Comparison of ENCODE assay signal across 21 cellular contexts in the genomic region with DNA sequence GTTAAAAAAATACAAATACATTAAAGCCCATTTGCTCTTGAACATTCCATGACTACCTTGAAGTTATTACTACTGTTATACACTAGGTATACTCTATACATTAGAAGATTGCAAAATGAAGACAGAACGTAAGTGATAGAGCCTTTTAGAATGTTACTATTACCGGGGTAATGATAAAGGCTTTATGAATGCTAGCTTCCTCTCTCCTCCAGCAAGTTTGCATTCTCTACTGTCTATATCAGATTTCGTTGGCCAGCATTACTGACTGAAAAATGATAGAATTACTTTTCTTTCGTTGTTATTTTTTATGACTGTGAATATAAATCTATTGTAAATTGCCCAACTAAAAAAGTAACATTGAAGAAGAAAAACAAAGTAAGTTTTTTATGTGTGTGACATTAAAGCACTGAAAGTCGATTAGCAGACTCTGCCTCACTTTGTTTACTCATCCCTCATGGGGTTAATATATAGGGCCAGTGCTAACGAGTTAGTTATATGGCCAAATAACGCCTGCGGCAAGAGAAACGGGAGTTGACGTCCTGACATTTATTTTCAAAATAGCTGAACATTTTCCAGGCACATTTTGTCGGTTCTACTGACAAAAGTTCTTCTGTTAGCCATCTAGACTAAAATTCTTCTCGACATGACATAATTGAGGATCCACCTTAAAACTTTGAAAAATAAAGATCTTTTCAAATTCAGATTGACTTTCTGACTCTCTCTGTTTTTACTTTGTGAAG.
DNase-seq lines count a peak whose midpoint lies in the region; ATAC-seq and TF ChIP-seq lines count a peak whose summit lies in the region.
"Had no signal": no experiment of that assay in that cellular context is flagged by ENCODE, and none has a peak within 500 bp of the region (broad histone marks: within the 10 kb centered on the region; RNA-seq: fewer than 3 reads in every experiment).

No MANE protein-coding gene starts in this region.

- TF ChIP-seq EP300 in upper lobe of left lung (IDR thresholded peaks at IDR 0.05) = no peak

- H3K4me1 ChIP-seq in ES-I3 (ENCODE audit: insufficient read depth, low read length) (no peaks in the 10 kb centered on the region), muscle layer of duodenum (ENCODE audit: control insufficient read depth in 1 of 2, insufficient read depth in 2 of 2, low read length in 2 of 2) (peaks cover 2 to 4% of the 10 kb centered on the region in 2 donors), upper lobe of left lung (peaks cover 0 to 4% (median 1%) of the 10 kb centered on the region in 4 donors)
- H3K4me1 ChIP-seq: BLaER1, SJSA1 had no signal

- H3K27ac ChIP-seq in muscle layer of duodenum (ENCODE audit: low read length) (no peak overlapping the region), upper lobe of left lung (no peak overlapping the region)
- H3K27ac ChIP-seq: BLaER1, SJSA1 had no signal

- in situ Hi-C loops in SK-MEL-5 (cut with HindIII; ENCODE audit: low pct_unique_long_range_greater_than_20kb, low sequenced_read_pairs) = no loop called here

- 82 to 88% methylated on average over 12 of the region's 12 CpGs for WGBS in upper lobe of left lung, 2 donors

- TF ChIP-seq CTCF in upper lobe of left lung (IDR thresholded peaks at IDR 0.05) = no peak

- no peak for TF ChIP-seq POLR2A in upper lobe of left lung (IDR thresholded peaks at IDR 0.05)

- H3K4me3 ChIP-seq in muscle layer of duodenum (ENCODE audit: low read depth in 1 of 2, low read length in 2 of 2) (peak overlapping the region; percentile 14 to 24), upper lobe of left lung (no peak overlapping the region)
- H3K4me3 ChIP-seq: BLaER1, SJSA1 had no signal

- peak; percentile 89 for DNase-seq in SK-MEL-5 (ENCODE audit: low read depth, low spot score)
- DNase-seq in fibroblast of peridontal ligament (ENCODE audit: extremely low read depth) = peak; percentile 29
- DNase-seq in upper lobe of left lung = no peak
- no peak for DNase-seq in effector CD8-positive, alpha-beta T cell (lab: John Stamatoyannopoulos, UW)
- DNase-seq in MV-4-11 (lab: John Stamatoyannopoulos, UW) = no peak
- DNase-seq: CD8-positive, alpha-beta T cell; DND-41; GOT3; Kasumi-1; MM.1S; NCI-H1105 treated with DMSO at 0.1 percent for 48 hours; NCI-H187 treated with DMSO at 0.1 percent for 48 hours; NCI-H446; NCI-H69; NK-92 treated with Interleukin-12 subunit alpha and Interleukin-12 subunit beta, amount 100 ng/mL, for 24 hours; OCI-M1 had no signal

- no peaks in the 10 kb centered on the region for H3K36me3 ChIP-seq in ES-I3 (ENCODE audit: insufficient read depth, low read length)
- H3K36me3 ChIP-seq in muscle layer of duodenum (ENCODE audit: control insufficient read depth in 1 of 2, insufficient read depth in 2 of 2, low read length in 2 of 2) = no peaks in the 10 kb centered on the region
- H3K36me3 ChIP-seq in upper lobe of left lung = no peaks in the 10 kb centered on the region
- H3K36me3 ChIP-seq: BLaER1, SJSA1 had no signal

- no peak for ATAC-seq in upper lobe of left lung (ENCODE audit: low FRiP score in 2 of 2)
- ATAC-seq in HG02884 (IDR thresholded peaks at IDR 0.05; ENCODE audit: unreplicated experiment) = no peak
- ATAC-seq: CD8-positive, alpha-beta T cell had no signal

- H3K9me3 ChIP-seq in ES-I3 (ENCODE audit: control insufficient read depth, insufficient read depth, low read length) = no peaks in the 10 kb centered on the region
- no peaks in the 10 kb centered on the region for H3K9me3 ChIP-seq in muscle layer of duodenum (ENCODE audit: control insufficient read depth in 1 of 2, low read length in 2 of 2)
- H3K9me3 ChIP-seq in upper lobe of left lung = no peaks in the 10 kb centered on the region
- H3K9me3 ChIP-seq: BLaER1, SJSA1 had no signal

- peak overlapping the region; percentile 11; the same call in 1 of the 2 replicates for H3K9ac ChIP-seq in ES-I3 (ENCODE audit: low read depth, low read length)
- H3K9ac ChIP-seq: BLaER1 had no signal

- H3K27me3 ChIP-seq in muscle layer of duodenum (ENCODE audit: low read depth, low read length) = no peaks in the 10 kb centered on the region
- H3K27me3 ChIP-seq in upper lobe of left lung = no peaks in the 10 kb centered on the region
- H3K27me3 ChIP-seq: BLaER1, SJSA1 had no signal

Comparison
In these comparisons a context has a peak if more than half of its experiments do, and no peak if none do; other contexts are left out.
1. DNase-seq: peak in SK-MEL-5 (single experiment) and fibroblast of peridontal ligament (single experiment); none in upper lobe of left lung (0 of 2), effector CD8-positive, alpha-beta T cell (single experiment) and MV-4-11 (single experiment).
2. H3K4me3 ChIP-seq: peak in muscle layer of duodenum (2 of 2); none in upper lobe of left lung (0 of 4).